Comparison of ENCODE assay signal across 25 cellular contexts in the genomic region with DNA sequence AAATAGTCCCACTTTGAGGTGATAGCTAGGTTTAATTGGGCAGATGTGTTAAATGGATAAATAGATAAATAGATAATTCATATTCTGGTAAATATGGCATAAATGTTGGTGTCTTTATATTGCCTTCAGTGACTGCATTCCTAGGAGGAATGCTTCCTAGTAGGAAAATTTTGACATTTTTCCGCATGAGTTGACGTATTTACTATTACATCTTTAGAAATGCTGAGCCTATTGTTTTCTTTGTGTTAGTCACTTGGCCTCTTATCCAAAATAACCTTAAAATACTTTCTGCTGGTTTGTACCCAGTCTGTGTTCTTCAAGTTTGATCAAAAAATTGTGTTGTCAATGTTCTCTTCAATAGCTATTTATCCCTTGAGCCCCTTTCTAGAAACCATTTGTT.
DNase-seq lines count a peak whose midpoint lies in the region; ATAC-seq, FAIRE-seq and TF ChIP-seq lines count a peak whose summit lies in the region.
"Had no signal": no experiment of that assay in that cellular context is flagged by ENCODE, and none has a peak within 500 bp of the region (broad histone marks: within the 10 kb centered on the region; RNA-seq: fewer than 3 reads in every experiment).

No MANE protein-coding gene starts in this region.

- no peak for ATAC-seq in stimulated activated effector memory CD8-positive, alpha-beta T cell treated with anti-CD3 and anti-CD28 coated beads, Interleukin-12 subunit alpha, Interleukin-12 subunit beta, amount 100 ng/mL, for 72 hours
- ATAC-seq: GM12878 had no signal

- no peaks in the 10 kb centered on the region for H3K36me3 ChIP-seq in astrocyte (ENCODE audit: insufficient read depth, low read length)
- no peaks in the 10 kb centered on the region for H3K36me3 ChIP-seq in tibial artery
- H3K36me3 ChIP-seq: MG63 had no signal

- H3K27ac ChIP-seq in astrocyte (ENCODE audit: low read depth, low read length) (peak overlapping the region; percentile 36), tibial artery (peak overlapping the region; percentile 21 to 48)
- H3K27ac ChIP-seq: C4-2B, GM23248 had no signal

- TF ChIP-seq CTCF in astrocyte (IDR thresholded peaks at IDR 0.05; ENCODE audit: insufficient read depth, low read depth, low read length) (no peak), tibial artery (IDR thresholded peaks at IDR 0.05) (no peak), endothelial cell (IDR thresholded peaks at IDR 0.05; ENCODE audit: unreplicated experiment) (no peak)

- FAIRE-seq in astrocyte (lab: Jason Lieb, UNC), result no peak
- FAIRE-seq: GM12878 had no signal

- H3K27ac Mint-ChIP-seq in astrocyte (ENCODE audit: unreplicated experiment) (no peak overlapping the region), endothelial cell (ENCODE audit: unreplicated experiment) (no peak overlapping the region)
- no peak overlapping the region for H3K27ac Mint-ChIP-seq in stimulated activated effector memory CD8-positive, alpha-beta T cell treated with anti-CD3 and anti-CD28 coated beads, Interleukin-12 subunit alpha, Interleukin-12 subunit beta, amount 100 ng/mL, for 72 hours
- H3K27ac Mint-ChIP-seq: B cell had no signal

- no peaks in the 10 kb centered on the region for H3K27me3 Mint-ChIP-seq in astrocyte (ENCODE audit: low read depth, unreplicated experiment)
- H3K27me3 Mint-ChIP-seq in endothelial cell (ENCODE audit: unreplicated experiment), result peaks cover 1% of the 10 kb centered on the region
- H3K27me3 Mint-ChIP-seq: B cell had no signal

- H3K4me2 ChIP-seq in astrocyte (ENCODE audit: low read length), result peak overlapping the region; percentile 44

- H4K20me1 ChIP-seq in astrocyte (ENCODE audit: insufficient read depth, low read length), result no peaks in the 10 kb centered on the region

- H3K4me3 ChIP-seq in astrocyte (ENCODE audit: insufficient read depth, low read depth, low read length), result no peak overlapping the region
- H3K4me3 ChIP-seq in tibial artery, result no peak overlapping the region
- H3K4me3 ChIP-seq: GM12878, GM23248, MG63 had no signal

- H3K9me3 ChIP-seq in astrocyte (ENCODE audit: insufficient read depth, low read depth, low read length) (no peaks in the 10 kb centered on the region), tibial artery (no peaks in the 10 kb centered on the region)

- H3K27me3 ChIP-seq in astrocyte (ENCODE audit: insufficient read depth, low read length) (no peaks in the 10 kb centered on the region), tibial artery (no peaks in the 10 kb centered on the region)
- H3K27me3 ChIP-seq: MG63 had no signal

- H3K9me3 Mint-ChIP-seq in astrocyte (ENCODE audit: unreplicated experiment) (no peaks in the 10 kb centered on the region), endothelial cell (ENCODE audit: unreplicated experiment) (no peaks in the 10 kb centered on the region)
- H3K9me3 Mint-ChIP-seq in stimulated activated effector memory CD8-positive, alpha-beta T cell treated with anti-CD3 and anti-CD28 coated beads, Interleukin-12 subunit alpha, Interleukin-12 subunit beta, amount 100 ng/mL, for 72 hours, result no peaks in the 10 kb centered on the region
- H3K9me3 Mint-ChIP-seq: CD8-positive, alpha-beta memory T cell; H9 had no signal

- H3K4me1 Mint-ChIP-seq in astrocyte (ENCODE audit: low read depth, unreplicated experiment) (peaks cover 8% of the 10 kb centered on the region), endothelial cell (ENCODE audit: unreplicated experiment) (no peaks in the 10 kb centered on the region)
- H3K4me1 Mint-ChIP-seq in stimulated activated effector memory CD8-positive, alpha-beta T cell treated with anti-CD3 and anti-CD28 coated beads, Interleukin-12 subunit alpha, Interleukin-12 subunit beta, amount 100 ng/mL, for 72 hours, result no peaks in the 10 kb centered on the region
- H3K4me1 Mint-ChIP-seq: B cell; CD8-positive, alpha-beta memory T cell had no signal

- no peak overlapping the region for H2AFZ ChIP-seq in astrocyte (ENCODE audit: low read depth, low read length)
- H2AFZ ChIP-seq: GM23248 had no signal

- no peaks in the 10 kb centered on the region for H3K79me2 ChIP-seq in astrocyte (ENCODE audit: insufficient read depth, low read length)

- H3K36me3 Mint-ChIP-seq in astrocyte (ENCODE audit: low read depth, unreplicated experiment) (no peaks in the 10 kb centered on the region), endothelial cell (ENCODE audit: low read depth, unreplicated experiment) (no peaks in the 10 kb centered on the region)
- no peaks in the 10 kb centered on the region for H3K36me3 Mint-ChIP-seq in stimulated activated effector memory CD8-positive, alpha-beta T cell treated with anti-CD3 and anti-CD28 coated beads, Interleukin-12 subunit alpha, Interleukin-12 subunit beta, amount 100 ng/mL, for 72 hours
- H3K36me3 Mint-ChIP-seq: CD8-positive, alpha-beta memory T cell had no signal

- H3K4me1 ChIP-seq in astrocyte (ENCODE audit: insufficient read depth, low read length) (peaks cover 19% of the 10 kb centered on the region), tibial artery (peaks cover 0 to 30% (median 6%) of the 10 kb centered on the region in 4 donors)

- DNase-seq in astrocyte (ENCODE audit: low read depth) (peak; percentile 55), dermis blood vessel endothelial cell (peak; percentile 14), kidney tubule cell (ENCODE audit: low spot score) (peak; percentile 26), tibial artery (no peak), SIG-M5 (lab: John Stamatoyannopoulos, UW) (no peak), endothelial cell (ENCODE audit: low spot score) (no peak), ecto neural progenitor cell (ENCODE audit: low spot score) (no peak)
- no peak for DNase-seq in stimulated activated effector memory CD8-positive, alpha-beta T cell treated with anti-CD3 and anti-CD28 coated beads, Interleukin-12 subunit alpha, Interleukin-12 subunit beta, amount 100 ng/mL, for 72 hours (ENCODE audit: low spot score in 2 of 2)
- DNase-seq: CD8-positive, alpha-beta memory T cell; DMS 273 treated with DMSO at 0.1 percent for 48 hours; DMS79; EL; GDM1; GM23248; H9; KBM-7; MG63; NCI-H2029; NCI-H446 treated with DMSO at 0.1 percent for 48 hours; NCI-H526; Right ventricle myocardium superior; RPMI8226 had no signal

- no peak overlapping the region for H3K4me3 Mint-ChIP-seq in astrocyte (ENCODE audit: unreplicated experiment)
- H3K4me3 Mint-ChIP-seq in endothelial cell (ENCODE audit: unreplicated experiment), result no peak overlapping the region
- H3K4me3 Mint-ChIP-seq in stimulated activated effector memory CD8-positive, alpha-beta T cell treated with anti-CD3 and anti-CD28 coated beads, Interleukin-12 subunit alpha, Interleukin-12 subunit beta, amount 100 ng/mL, for 72 hours, result no peak overlapping the region
- H3K4me3 Mint-ChIP-seq: B cell; CD8-positive, alpha-beta memory T cell; H9 had no signal

- intact Hi-C loops in tibial artery (cut with DNase I; ENCODE audit: low total_unique reads), result no loop called here

- H3K9ac ChIP-seq in astrocyte (ENCODE audit: low read length), result no peak overlapping the region
- H3K9ac ChIP-seq: GM23248 had no signal

Comparison
In these comparisons a context has a peak if more than half of its experiments do, and no peak if none do; other contexts are left out.
1. DNase-seq: peak in astrocyte (single experiment), dermis blood vessel endothelial cell (single experiment) and kidney tubule cell (single experiment); none in tibial artery (0 of 2), SIG-M5 (single experiment), endothelial cell (single experiment), ecto neural progenitor cell (single experiment) and stimulated activated effector memory CD8-positive, alpha-beta T cell treated with anti-CD3 and anti-CD28 coated beads, Interleukin-12 subunit alpha, Interleukin-12 subunit beta, amount 100 ng/mL, for 72 hours (0 of 2).